Comparison of ENCODE assay signal across 11 cellular contexts in the genomic region with DNA sequence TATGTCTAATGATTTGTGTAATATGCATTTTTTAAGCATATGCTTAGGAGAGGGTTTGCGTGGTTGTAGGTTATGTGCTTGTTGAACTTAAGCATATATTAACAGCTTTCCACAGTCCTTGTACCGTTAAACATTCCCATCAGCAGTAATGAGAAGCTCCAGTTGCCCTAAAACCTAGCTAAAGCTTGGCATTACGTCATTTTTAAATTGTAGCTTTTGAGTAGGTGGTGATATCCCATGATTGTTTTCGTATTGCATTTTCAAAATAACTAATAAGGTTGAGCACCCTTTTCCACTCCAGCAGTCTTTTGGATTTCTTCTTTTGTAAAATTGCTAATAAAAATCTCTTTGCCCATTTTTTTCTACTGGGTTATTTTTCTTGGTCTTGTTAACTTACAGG.
"Had no signal": no experiment of that assay in that cellular context is flagged by ENCODE, and none has a peak within 500 bp of the region (broad histone marks: within the 10 kb centered on the region; RNA-seq: fewer than 3 reads in every experiment).

No MANE protein-coding gene starts in this region.

- ATAC-seq: GM23338, HCT116 had no signal

- H3K9me3 ChIP-seq: HAP-1 had no signal

- H3K27ac ChIP-seq: GM23248 had no signal

- H3K4me3 ChIP-seq: GM23248, GM23338, HAP-1 had no signal

- DNase-seq: GM23248, GOT3, H7, H9, HCEC 1CT, HFFc6 had no signal

- FAIRE-seq: H1, H54 had no signal

- H3K9ac ChIP-seq: GM23248 had no signal

- H3K4me1 ChIP-seq: HAP-1 had no signal

- H3K4me2 ChIP-seq: GM23338 had no signal

- H2AFZ ChIP-seq: GM23248, GM23338 had no signal

- H3K36me3 ChIP-seq: HAP-1 had no signal
